18 cellular contexts compared by ENCODE assay signal in genomic region chr15:46786886-46787285, GRCh38.
DNase-seq lines count a peak whose midpoint lies in the region; ATAC-seq lines count a peak whose summit lies in the region.
"Had no signal": no experiment of that assay in that cellular context is flagged by ENCODE, and none has a peak within 500 bp of the region (broad histone marks: within the 10 kb centered on the region; RNA-seq: fewer than 3 reads in every experiment).

No MANE protein-coding gene starts in this region.

- H3K27ac ChIP-seq in neuronal stem cell (replicated peaks; ENCODE audit: low read length) = no peak overlapping the region
- H3K27ac ChIP-seq: A549, body of pancreas, esophagus squamous epithelium, Peyer's patch had no signal

- H3K27me3 ChIP-seq in neuronal stem cell (ENCODE audit: control insufficient read depth in 3 of 3, insufficient read depth in 3 of 3, low read depth in 1 of 3, low read length in 3 of 3) = no peaks in the 10 kb centered on the region
- H3K27me3 ChIP-seq: body of pancreas, esophagus squamous epithelium, Peyer's patch had no signal

- H3K14ac ChIP-seq in neuronal stem cell (ENCODE audit: low read length) = no peak overlapping the region

- H4K91ac ChIP-seq in neuronal stem cell (ENCODE audit: low read depth, low read length, poor library complexity) = no peak overlapping the region

- H3K36me3 Mint-ChIP-seq in activated naive CD4-positive, alpha-beta T cell treated with anti-CD3 and anti-CD28 coated beads, Interleukin-2, amount 50 U/mL, for 72 hours = peaks cover 0 to 6% of the 10 kb centered on the region in 2 donors
- H3K36me3 Mint-ChIP-seq: activated naive CD4-positive, alpha-beta T cell treated with anti-CD3 and anti-CD28 coated beads, Interleukin-2, amount 10 ng/mL, durations not matched to agents 7 days and 5 days; CD8-positive, alpha-beta memory T cell had no signal

- H3K9me3 Mint-ChIP-seq in activated naive CD4-positive, alpha-beta T cell treated with anti-CD3 and anti-CD28 coated beads, Interleukin-2, amount 50 U/mL, for 72 hours = peaks cover 5 to 7% of the 10 kb centered on the region in 2 donors

- no peak overlapping the region for H3K4me2 ChIP-seq in neuronal stem cell (ENCODE audit: insufficient read depth, low read length, poor library complexity, severe bottlenecking)
- H3K4me2 ChIP-seq: A549 had no signal

- H3K18ac ChIP-seq in neuronal stem cell (ENCODE audit: low read length) = no peak overlapping the region

- H3K4me3 ChIP-seq in neuronal stem cell (ENCODE audit: low read length in 2 of 2) = no peak overlapping the region
- H3K4me3 ChIP-seq: A549, body of pancreas, esophagus squamous epithelium, Peyer's patch had no signal

- no peak overlapping the region for H3K4ac ChIP-seq in neuronal stem cell (ENCODE audit: low read length)

- H3K9me3 ChIP-seq in neuronal stem cell (replicated peaks in 1 of 2; ENCODE audit: control insufficient read depth in 2 of 2, insufficient read depth in 1 of 2, low read depth in 1 of 2, low read length in 2 of 2) = no peaks in the 10 kb centered on the region
- H3K9me3 ChIP-seq: A549, body of pancreas, Peyer's patch had no signal

- ATAC-seq in activated naive CD4-positive, alpha-beta T cell treated with anti-CD3 and anti-CD28 coated beads, Interleukin-2, amount 50 U/mL, for 72 hours = no peak
- ATAC-seq: A549, body of pancreas had no signal

- H3K27ac Mint-ChIP-seq in activated naive CD4-positive, alpha-beta T cell treated with anti-CD3 and anti-CD28 coated beads, Interleukin-2, amount 50 U/mL, for 72 hours = no peak overlapping the region
- H3K27ac Mint-ChIP-seq: activated naive CD4-positive, alpha-beta T cell treated with anti-CD3 and anti-CD28 coated beads, Interleukin-2, amount 10 ng/mL, durations not matched to agents 7 days and 5 days; progenitor cell of endocrine pancreas had no signal

- H2AK5ac ChIP-seq in neuronal stem cell (ENCODE audit: low read depth, low read length) = no peak overlapping the region

- H2BK5ac ChIP-seq in neuronal stem cell (ENCODE audit: low read length) = no peak overlapping the region

- no peak overlapping the region for H2BK120ac ChIP-seq in neuronal stem cell (ENCODE audit: low read depth, low read length)

- no CpG with 5 or more reads among the region's 2 CpGs for WGBS in neuronal stem cell (ENCODE audit: extremely low coverage in 2 of 2, insufficient read length in 2 of 2, insufficient replicate concordance in 1 of 2), 2 donors

- no peak overlapping the region for H2AFZ ChIP-seq in neuronal stem cell (ENCODE audit: low read length)

- H3K4me1 ChIP-seq in neuronal stem cell (ENCODE audit: control insufficient read depth in 2 of 2, insufficient read depth in 1 of 2, low read depth in 1 of 2, low read length in 2 of 2) = peaks cover 0 to 3% of the 10 kb centered on the region in 2 donors
- H3K4me1 ChIP-seq: A549, body of pancreas, esophagus squamous epithelium, Peyer's patch had no signal

- no peak overlapping the region for H2BK12ac ChIP-seq in neuronal stem cell (ENCODE audit: low read length)

- peak; percentile 1 to 40 for DNase-seq in NCI-H2081 (lab: John Stamatoyannopoulos, UW)
- no peak for DNase-seq in NCI-H2081 treated with DMSO at 0.1 percent for 48 hours (lab: John Stamatoyannopoulos, UW)
- peak; percentile 83 for DNase-seq in NCI-H146 (lab: John Stamatoyannopoulos, UW)
- DNase-seq in SK-N-DZ (ENCODE audit: low spot score) = peak; percentile 56
- peak; percentile 11 for DNase-seq in neuronal stem cell (ENCODE audit: low spot score)
- no peak for DNase-seq in activated naive CD4-positive, alpha-beta T cell treated with anti-CD3 and anti-CD28 coated beads, Interleukin-2, amount 50 U/mL, for 72 hours (ENCODE audit: low spot score in 2 of 2)
- DNase-seq in A172 (ENCODE audit: low spot score) = no peak
- DNase-seq in NOMO-1 (lab: John Stamatoyannopoulos, UW; ENCODE audit: unreplicated experiment in 2 of 2) = no peak
- DNase-seq: activated naive CD4-positive, alpha-beta T cell treated with anti-CD3 and anti-CD28 coated beads, Interleukin-2, amount 10 ng/mL, durations not matched to agents 7 days and 5 days; CD8-positive, alpha-beta memory T cell; esophagus squamous epithelium; hippocampal formation; NCI-H226; Peyer's patch; T-helper 1 cell had no signal

- H2BK15ac ChIP-seq in neuronal stem cell (ENCODE audit: low read length) = no peak overlapping the region

- H3K79me1 ChIP-seq in neuronal stem cell (ENCODE audit: low read depth, low read length) = no peaks in the 10 kb centered on the region

- H4K8ac ChIP-seq in neuronal stem cell (ENCODE audit: low read depth, low read length) = no peak overlapping the region

- no peak overlapping the region for H3K23ac ChIP-seq in neuronal stem cell (ENCODE audit: low read depth, low read length, poor library complexity)

- H3K9ac ChIP-seq in neuronal stem cell (ENCODE audit: low read depth, low read length, poor library complexity) = no peak overlapping the region

- H3K36me3 ChIP-seq in neuronal stem cell (replicated peaks in 1 of 2; ENCODE audit: control insufficient read depth in 2 of 2, insufficient read depth in 2 of 2, low read length in 2 of 2) = no peaks in the 10 kb centered on the region
- H3K36me3 ChIP-seq: esophagus squamous epithelium, Peyer's patch had no signal

Comparison
In these comparisons a context has a peak if more than half of its experiments do, and no peak if none do; other contexts are left out.
1. DNase-seq: peak in NCI-H2081 (2 of 2), NCI-H146 (single experiment), SK-N-DZ (single experiment) and neuronal stem cell (single experiment); none in NCI-H2081 treated with DMSO at 0.1 percent for 48 hours (single experiment), activated naive CD4-positive, alpha-beta T cell treated with anti-CD3 and anti-CD28 coated beads, Interleukin-2, amount 50 U/mL, for 72 hours (0 of 2), A172 (single experiment) and NOMO-1 (0 of 2).